In genomic region chr16:19717781-19718623, GRCh38 we compare ENCODE assay signal across 1 cellular context.
TF ChIP-seq lines count a peak whose summit lies in the region.

IQCK (plus strand) TSS chr16:19718271; CDS start chr16:19718307, 36 bp downstream.
A gene with protein sequence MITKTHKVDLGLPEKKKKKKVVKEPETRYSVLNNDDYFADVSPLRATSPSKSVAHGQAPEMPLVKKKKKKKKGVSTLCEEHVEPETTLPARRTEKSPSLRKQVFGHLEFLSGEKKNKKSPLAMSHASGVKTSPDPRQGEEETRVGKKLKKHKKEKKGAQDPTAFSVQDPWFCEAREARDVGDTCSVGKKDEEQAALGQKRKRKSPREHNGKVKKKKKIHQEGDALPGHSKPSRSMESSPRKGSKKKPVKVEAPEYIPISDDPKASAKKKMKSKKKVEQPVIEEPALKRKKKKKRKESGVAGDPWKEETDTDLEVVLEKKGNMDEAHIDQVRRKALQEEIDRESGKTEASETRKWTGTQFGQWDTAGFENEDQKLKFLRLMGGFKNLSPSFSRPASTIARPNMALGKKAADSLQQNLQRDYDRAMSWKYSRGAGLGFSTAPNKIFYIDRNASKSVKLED (minus strand): TSS chr16:19718227. CDS start chr16:19715035, 3,192 bp downstream.

TF ChIP-seq in HepG2, 621 proteins besides CTCF, POLR2A, EP300 and RAD21 (continued from another document and continues in another):
- TF ChIP-seq CENPBD1 (CRISPR knock-in tag; IDR thresholded peaks at IDR 0.05; ENCODE audit: borderline replicate concordance, low read depth) (peak; percentile 77; the same call in 1 of the 2 replicates), ZNF18 (CRISPR knock-in tag; IDR thresholded peaks at IDR 0.05; ENCODE audit: insufficient replicate concordance) (no peak), ZNF597 (CRISPR knock-in tag; IDR thresholded peaks at IDR 0.05) (0 out of 2 replicates have a peak, but pooled peaks have one; percentile 15), ZBTB8A (CRISPR knock-in tag; IDR thresholded peaks at IDR 0.05; ENCODE audit: borderline replicate concordance, low read depth) (peak; percentile 97; the same call in 1 of the 2 replicates), HMG20B (CRISPR knock-in tag; conservative IDR thresholded peaks at IDR 0.05) (no peak), ZNF20 (CRISPR knock-in tag; IDR thresholded peaks at IDR 0.05) (0 out of 2 replicates have a peak, but pooled peaks have one; percentile 90), ZFP36 (IDR thresholded peaks at IDR 0.05; ENCODE audit: borderline replicate concordance, low read depth, low read length, partially characterized antibody) (no peak), ZNF3 (CRISPR knock-in tag; IDR thresholded peaks at IDR 0.05) (peak; percentile 46; the same call in 1 of the 2 replicates), FOXA3 (CRISPR knock-in tag; IDR thresholded peaks at IDR 0.05) (peak; percentile 65), ZNF143 (CRISPR knock-in tag; IDR thresholded peaks at IDR 0.05) (peak; percentile 65), DZIP1 (CRISPR knock-in tag; IDR thresholded peaks at IDR 0.05) (peak; percentile 67; the same call in 1 of the 2 replicates), MED8 (CRISPR knock-in tag; IDR thresholded peaks at IDR 0.05; ENCODE audit: insufficient replicate concordance) (peak; percentile 66), ARNTL (CRISPR knock-in tag; IDR thresholded peaks at IDR 0.05) (peak; percentile 95), ZNF552 (CRISPR knock-in tag; IDR thresholded peaks at IDR 0.05; ENCODE audit: borderline replicate concordance) (peak; percentile 66; the same call in 1 of the 2 replicates), HNF1A (IDR thresholded peaks at IDR 0.05; ENCODE audit: low read depth) (no peak), HNF1A (CRISPR knock-in tag; IDR thresholded peaks at IDR 0.05; ENCODE audit: borderline replicate concordance) (peak; percentile 92), ERF (CRISPR knock-in tag; IDR thresholded peaks at IDR 0.05) (peak; percentile 85; the same call in 1 of the 2 replicates), TBX3 (IDR thresholded peaks at IDR 0.05; ENCODE audit: borderline replicate concordance) (peak; percentile 51; the same call in 1 of the 2 replicates), POGK (CRISPR knock-in tag; conservative IDR thresholded peaks at IDR 0.05) (peak; percentile 93), PPARG (CRISPR knock-in tag; conservative IDR thresholded peaks at IDR 0.05) (no peak)
- TF ChIP-seq, protein P1, sequence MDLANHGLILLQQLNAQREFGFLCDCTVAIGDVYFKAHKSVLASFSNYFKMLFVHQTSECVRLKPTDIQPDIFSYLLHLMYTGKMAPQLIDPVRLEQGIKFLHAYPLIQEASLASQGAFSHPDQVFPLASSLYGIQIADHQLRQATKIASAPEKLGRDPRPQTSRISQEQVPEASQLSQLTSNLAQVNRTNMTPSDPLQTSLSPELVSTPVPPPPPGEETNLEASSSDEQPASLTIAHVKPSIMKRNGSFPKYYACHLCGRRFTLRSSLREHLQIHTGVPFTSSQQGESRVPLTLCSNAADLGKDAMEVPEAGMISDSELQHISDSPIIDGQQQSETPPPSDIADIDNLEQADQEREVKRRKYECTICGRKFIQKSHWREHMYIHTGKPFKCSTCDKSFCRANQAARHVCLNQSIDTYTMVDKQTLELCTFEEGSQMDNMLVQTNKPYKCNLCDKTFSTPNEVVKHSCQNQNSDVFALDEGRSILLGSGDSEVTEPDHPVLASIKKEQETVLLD (CRISPR knock-in tag; IDR thresholded peaks at IDR 0.05; ENCODE audit: low read depth), result peak; percentile 87
- TF ChIP-seq, protein P2, sequence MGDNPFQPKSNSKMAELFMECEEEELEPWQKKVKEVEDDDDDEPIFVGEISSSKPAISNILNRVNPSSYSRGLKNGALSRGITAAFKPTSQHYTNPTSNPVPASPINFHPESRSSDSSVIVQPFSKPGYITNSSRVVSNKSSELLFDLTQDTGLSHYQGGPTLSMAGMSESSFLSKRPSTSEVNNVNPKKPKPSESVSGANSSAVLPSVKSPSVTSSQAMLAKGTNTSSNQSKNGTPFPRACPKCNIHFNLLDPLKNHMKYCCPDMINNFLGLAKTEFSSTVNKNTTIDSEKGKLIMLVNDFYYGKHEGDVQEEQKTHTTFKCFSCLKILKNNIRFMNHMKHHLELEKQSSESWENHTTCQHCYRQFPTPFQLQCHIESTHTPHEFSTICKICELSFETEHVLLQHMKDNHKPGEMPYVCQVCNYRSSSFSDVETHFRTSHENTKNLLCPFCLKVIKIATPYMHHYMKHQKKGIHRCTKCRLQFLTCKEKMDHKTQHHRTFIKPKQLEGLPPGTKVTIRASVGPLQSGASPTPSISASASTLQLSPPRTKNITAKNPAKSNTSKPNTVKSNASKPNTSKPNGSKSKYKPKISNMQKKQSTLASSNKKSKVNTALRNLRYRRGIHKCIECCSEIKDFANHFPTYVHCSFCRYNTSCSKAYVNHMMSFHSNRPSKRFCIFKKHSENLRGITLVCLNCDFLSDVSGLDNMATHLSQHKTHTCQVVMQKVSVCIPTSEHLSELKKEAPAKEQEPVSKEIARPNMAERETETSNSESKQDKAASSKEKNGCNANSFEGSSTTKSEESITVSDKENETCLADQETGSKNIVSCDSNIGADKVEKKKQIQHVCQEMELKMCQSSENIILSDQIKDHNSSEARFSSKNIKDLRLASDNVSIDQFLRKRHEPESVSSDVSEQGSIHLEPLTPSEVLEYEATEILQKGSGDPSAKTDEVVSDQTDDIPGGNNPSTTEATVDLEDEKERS (CRISPR knock-in tag; IDR thresholded peaks at IDR 0.05), result no peak
- TF ChIP-seq, protein P3, sequence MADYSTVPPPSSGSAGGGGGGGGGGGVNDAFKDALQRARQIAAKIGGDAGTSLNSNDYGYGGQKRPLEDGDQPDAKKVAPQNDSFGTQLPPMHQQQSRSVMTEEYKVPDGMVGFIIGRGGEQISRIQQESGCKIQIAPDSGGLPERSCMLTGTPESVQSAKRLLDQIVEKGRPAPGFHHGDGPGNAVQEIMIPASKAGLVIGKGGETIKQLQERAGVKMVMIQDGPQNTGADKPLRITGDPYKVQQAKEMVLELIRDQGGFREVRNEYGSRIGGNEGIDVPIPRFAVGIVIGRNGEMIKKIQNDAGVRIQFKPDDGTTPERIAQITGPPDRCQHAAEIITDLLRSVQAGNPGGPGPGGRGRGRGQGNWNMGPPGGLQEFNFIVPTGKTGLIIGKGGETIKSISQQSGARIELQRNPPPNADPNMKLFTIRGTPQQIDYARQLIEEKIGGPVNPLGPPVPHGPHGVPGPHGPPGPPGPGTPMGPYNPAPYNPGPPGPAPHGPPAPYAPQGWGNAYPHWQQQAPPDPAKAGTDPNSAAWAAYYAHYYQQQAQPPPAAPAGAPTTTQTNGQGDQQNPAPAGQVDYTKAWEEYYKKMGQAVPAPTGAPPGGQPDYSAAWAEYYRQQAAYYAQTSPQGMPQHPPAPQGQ (CRISPR knock-in tag; IDR thresholded peaks at IDR 0.05; ENCODE audit: borderline replicate concordance), result no peak
- TF ChIP-seq, protein P4, sequence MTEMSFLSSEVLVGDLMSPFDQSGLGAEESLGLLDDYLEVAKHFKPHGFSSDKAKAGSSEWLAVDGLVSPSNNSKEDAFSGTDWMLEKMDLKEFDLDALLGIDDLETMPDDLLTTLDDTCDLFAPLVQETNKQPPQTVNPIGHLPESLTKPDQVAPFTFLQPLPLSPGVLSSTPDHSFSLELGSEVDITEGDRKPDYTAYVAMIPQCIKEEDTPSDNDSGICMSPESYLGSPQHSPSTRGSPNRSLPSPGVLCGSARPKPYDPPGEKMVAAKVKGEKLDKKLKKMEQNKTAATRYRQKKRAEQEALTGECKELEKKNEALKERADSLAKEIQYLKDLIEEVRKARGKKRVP (CRISPR knock-in tag; IDR thresholded peaks at IDR 0.05), result peak in 1 of 2 experiments; percentile 69; a peak in 1 of 4 replicates
- TF ChIP-seq, protein P5, sequence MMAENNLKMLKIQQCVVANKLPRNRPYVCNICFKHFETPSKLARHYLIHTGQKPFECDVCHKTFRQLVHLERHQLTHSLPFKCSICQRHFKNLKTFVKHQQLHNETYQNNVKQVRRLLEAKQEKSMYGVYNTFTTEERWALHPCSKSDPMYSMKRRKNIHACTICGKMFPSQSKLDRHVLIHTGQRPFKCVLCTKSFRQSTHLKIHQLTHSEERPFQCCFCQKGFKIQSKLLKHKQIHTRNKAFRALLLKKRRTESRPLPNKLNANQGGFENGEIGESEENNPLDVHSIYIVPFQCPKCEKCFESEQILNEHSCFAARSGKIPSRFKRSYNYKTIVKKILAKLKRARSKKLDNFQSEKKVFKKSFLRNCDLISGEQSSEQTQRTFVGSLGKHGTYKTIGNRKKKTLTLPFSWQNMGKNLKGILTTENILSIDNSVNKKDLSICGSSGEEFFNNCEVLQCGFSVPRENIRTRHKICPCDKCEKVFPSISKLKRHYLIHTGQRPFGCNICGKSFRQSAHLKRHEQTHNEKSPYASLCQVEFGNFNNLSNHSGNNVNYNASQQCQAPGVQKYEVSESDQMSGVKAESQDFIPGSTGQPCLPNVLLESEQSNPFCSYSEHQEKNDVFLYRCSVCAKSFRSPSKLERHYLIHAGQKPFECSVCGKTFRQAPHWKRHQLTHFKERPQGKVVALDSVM (CRISPR knock-in tag; IDR thresholded peaks at IDR 0.05), result no peak
